ENCODE assay signal across 1 cellular context in genomic region chr7:55144333-55144954, GRCh38.
TF ChIP-seq lines count a peak whose summit lies in the region.

No MANE protein-coding gene starts in this region.

TF ChIP-seq in GM23338, 12 proteins besides CTCF, POLR2A, EP300 and RAD21 (continued from another document):
- TF ChIP-seq ZNF462 (CRISPR knock-in tag; IDR thresholded peaks at IDR 0.05), result no peak
- no peak for TF ChIP-seq EZH2 (IDR thresholded peaks at IDR 0.05; ENCODE audit: low read depth, unreplicated experiment)
